Comparison of ENCODE assay signal across 8 cellular contexts in the genomic region with DNA sequence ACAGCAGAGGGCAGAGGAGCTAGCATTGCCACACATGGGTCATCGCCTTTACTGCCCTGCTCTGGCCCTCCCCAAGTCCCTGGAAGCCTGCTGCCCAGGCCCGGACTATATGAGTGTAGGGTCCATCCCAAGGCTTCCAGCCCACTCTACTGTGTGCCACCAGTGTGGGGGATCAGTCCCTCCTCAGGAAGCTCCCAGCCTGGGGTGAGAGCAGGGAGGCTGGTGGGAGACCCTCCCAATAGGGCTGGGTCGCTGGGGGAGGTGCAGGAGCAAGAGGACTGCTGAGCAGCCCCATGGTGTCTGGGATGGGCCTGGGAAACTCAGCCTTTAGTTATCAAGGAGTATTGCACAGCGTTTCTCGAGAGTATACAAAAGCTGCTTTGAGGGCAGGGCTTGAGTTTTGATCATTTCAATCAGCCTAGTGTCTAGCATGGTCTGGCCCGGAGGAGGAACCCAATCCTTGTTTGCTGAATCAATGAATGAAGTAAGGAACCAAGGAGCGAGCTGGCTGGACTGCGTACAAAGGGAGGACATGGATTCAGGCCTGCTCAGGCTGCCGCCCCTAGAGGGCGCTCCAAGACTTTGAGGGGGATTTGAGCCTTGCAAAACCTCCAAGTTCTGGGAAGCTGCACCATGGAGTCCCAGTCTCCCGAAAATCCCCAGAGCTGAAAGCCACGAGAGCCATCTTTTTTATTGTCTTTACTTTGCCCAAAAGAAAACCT.
A peak's percentile ranks its signal among the peaks of the same experiment; 100 is the strongest.
DNase-seq lines count a peak whose midpoint lies in the region; ATAC-seq and TF ChIP-seq lines count a peak whose summit lies in the region.

No MANE protein-coding gene starts in this region.

- H3K4me3 ChIP-seq in SJSA1 = no peak overlapping the region; the same call in 1 of the 2 replicates
- H3K4me3 ChIP-seq in ascending aorta = no peak overlapping the region

- peak; percentile 22 for DNase-seq in GDM1 (lab: John Stamatoyannopoulos, UW)
- DNase-seq in MV-4-11 (lab: John Stamatoyannopoulos, UW) = peak; percentile 50
- peak; percentile 82 to 90 for DNase-seq in SJSA1 (ENCODE audit: low read depth in 1 of 2, low spot score in 2 of 2)
- DNase-seq in ascending aorta (ENCODE audit: low spot score in 2 of 2) = peak in 1 of 2 donors; percentile 90
- DNase-seq in left ventricle myocardium superior = peak; percentile 86
- DNase-seq in renal cortical epithelial cell (ENCODE audit: low read depth) = peak; percentile 82

- H3K36me3 Mint-ChIP-seq in stimulated activated memory B cell treated with anti-CD40 and anti-IgM and Interleukin-4, amounts not matched to agents 10 μg/mL and 1 μg/mL and 100 μg/mL, for 72 hours = no peaks in the 10 kb centered on the region

- H3K27ac ChIP-seq in SJSA1 = peak overlapping the region; percentile 97
- H3K27ac ChIP-seq in ascending aorta = peak overlapping the region; percentile 92 to 93

- intact Hi-C loops in ascending aorta (cut with DNase I) (loop anchor here (2.0 to 10.0 kb wide), 4 partner anchors 314 to 1356 kb away; no protein-coding TSS in a partner anchor), left ventricle myocardium superior (cut with micrococcal nuclease) (loop anchor here (10.0 kb wide), 1 partner anchor 364 kb away; no protein-coding TSS in a partner anchor)

- no peak overlapping the region for H3K4me3 Mint-ChIP-seq in stimulated activated memory B cell treated with anti-CD40 and anti-IgM and Interleukin-4, amounts not matched to agents 10 μg/mL and 1 μg/mL and 100 μg/mL, for 72 hours

- H3K4me1 ChIP-seq in SJSA1 (replicated peaks) = peaks cover 54% of the 10 kb centered on the region
- peaks cover 11 to 38% of the 10 kb centered on the region in 2 donors for H3K4me1 ChIP-seq in ascending aorta

- peak; percentile 68 to 79 (median 75) for TF ChIP-seq CTCF in ascending aorta (IDR thresholded peaks at IDR 0.05)

- H3K9me3 ChIP-seq in SJSA1 (replicated peaks) (no peaks in the 10 kb centered on the region), ascending aorta (no peaks in the 10 kb centered on the region)

- peaks cover 16% of the 10 kb centered on the region for H3K4me1 Mint-ChIP-seq in stimulated activated memory B cell treated with anti-CD40 and anti-IgM and Interleukin-4, amounts not matched to agents 10 μg/mL and 1 μg/mL and 100 μg/mL, for 72 hours

- ATAC-seq in left ventricle myocardium superior = peak; percentile 69
- ATAC-seq in HG02610 (IDR thresholded peaks at IDR 0.05; ENCODE audit: unreplicated experiment) = no peak
- no peak for ATAC-seq in stimulated activated memory B cell treated with anti-CD40 and anti-IgM and Interleukin-4, amounts not matched to agents 10 μg/mL and 1 μg/mL and 100 μg/mL, for 72 hours

- no peaks in the 10 kb centered on the region for H3K36me3 ChIP-seq in SJSA1
- peaks cover 0 to under 1% of the 10 kb centered on the region in 2 donors for H3K36me3 ChIP-seq in ascending aorta

- H3K27me3 ChIP-seq in SJSA1 (replicated peaks) (no peaks in the 10 kb centered on the region), ascending aorta (no peaks in the 10 kb centered on the region)

- H3K9me3 Mint-ChIP-seq in stimulated activated memory B cell treated with anti-CD40 and anti-IgM and Interleukin-4, amounts not matched to agents 10 μg/mL and 1 μg/mL and 100 μg/mL, for 72 hours = no peaks in the 10 kb centered on the region

- no peak overlapping the region for H3K27ac Mint-ChIP-seq in stimulated activated memory B cell treated with anti-CD40 and anti-IgM and Interleukin-4, amounts not matched to agents 10 μg/mL and 1 μg/mL and 100 μg/mL, for 72 hours

- H3K27me3 Mint-ChIP-seq in stimulated activated memory B cell treated with anti-CD40 and anti-IgM and Interleukin-4, amounts not matched to agents 10 μg/mL and 1 μg/mL and 100 μg/mL, for 72 hours = peaks cover 22% of the 10 kb centered on the region
